In the genomic region with DNA sequence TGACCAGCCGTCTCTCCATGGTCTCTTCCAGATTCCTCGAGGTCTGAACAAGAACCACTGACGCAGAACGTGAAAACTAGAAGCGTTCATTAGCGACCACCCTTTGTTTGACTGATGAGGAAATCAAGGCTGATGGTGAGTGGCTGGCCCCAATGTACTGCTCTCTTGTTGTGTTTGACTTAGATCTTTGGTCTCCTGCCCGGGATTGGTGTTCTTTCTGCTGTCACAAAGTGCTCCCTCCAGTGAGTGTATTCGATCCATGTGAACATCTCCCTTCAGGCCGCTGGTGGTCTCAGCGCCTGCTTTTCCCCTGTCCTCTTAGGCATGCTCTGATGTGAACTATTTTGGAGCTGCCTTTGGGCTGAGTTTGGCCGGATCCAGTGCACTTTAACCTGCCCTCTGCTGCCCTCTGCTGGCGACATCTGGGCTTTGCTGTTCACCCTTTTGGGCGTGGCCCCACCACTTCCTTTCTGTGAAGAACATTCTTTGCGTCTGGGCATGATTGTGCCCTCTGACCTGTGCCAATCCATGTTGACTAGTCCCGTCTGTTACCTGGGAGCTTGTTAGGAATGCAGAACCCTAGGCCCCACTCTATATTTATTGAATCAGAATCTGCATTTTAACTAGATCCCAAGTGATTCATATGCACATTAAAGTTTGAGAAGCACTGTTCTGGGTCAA, we compare ENCODE assay signal across 8 cellular contexts.
A peak's percentile ranks its signal among the peaks of the same experiment; 100 is the strongest.
DNase-seq lines count a peak whose midpoint lies in the region; ATAC-seq and TF ChIP-seq lines count a peak whose summit lies in the region.

No MANE protein-coding gene starts in this region.

- H2BK5ac ChIP-seq in trophoblast cell (ENCODE audit: low read depth, low read length, poor library complexity), result no peak overlapping the region

- peaks cover 6% of the 10 kb centered on the region for H3K4me1 Mint-ChIP-seq in activated T-helper 2 cell treated with anti-CD3 and anti-CD28 coated beads, Interferon-gamma antibody, Interleukin-2, Interleukin-4, amounts not matched to agents 10 μg/mL and 5 μg/mL and 100 μg/mL, durations not matched to agents 14 hours and 24 hours and 36 hours (ENCODE audit: low read depth)

- no peak overlapping the region for H4K8ac ChIP-seq in trophoblast cell (ENCODE audit: low read depth, low read length)

- H3K23ac ChIP-seq in trophoblast cell (ENCODE audit: low read length), result no peak overlapping the region

- H4K12ac ChIP-seq in trophoblast cell (ENCODE audit: low read depth, low read length), result no peak overlapping the region

- no peak overlapping the region for H3K4me3 ChIP-seq in RWPE2 (ENCODE audit: severe bottlenecking)
- no peak overlapping the region for H3K4me3 ChIP-seq in trophoblast cell (ENCODE audit: low read depth, low read length)
- H3K4me3 ChIP-seq in upper lobe of left lung, result no peak overlapping the region

- H3K79me1 ChIP-seq in trophoblast cell (ENCODE audit: low read length), result no peaks in the 10 kb centered on the region

- H3K36me3 Mint-ChIP-seq in activated T-helper 2 cell treated with anti-CD3 and anti-CD28 coated beads, Interferon-gamma antibody, Interleukin-2, Interleukin-4, amounts not matched to agents 10 μg/mL and 5 μg/mL and 100 μg/mL, durations not matched to agents 14 hours and 24 hours and 36 hours (ENCODE audit: low read depth), result no peaks in the 10 kb centered on the region

- no peaks in the 10 kb centered on the region for H3K27me3 Mint-ChIP-seq in activated T-helper 2 cell treated with anti-CD3 and anti-CD28 coated beads, Interferon-gamma antibody, Interleukin-2, Interleukin-4, amounts not matched to agents 10 μg/mL and 5 μg/mL and 100 μg/mL, durations not matched to agents 14 hours and 24 hours and 36 hours (ENCODE audit: low read depth)

- no peak overlapping the region for H3K18ac ChIP-seq in trophoblast cell (ENCODE audit: low read length)

- no peak for TF ChIP-seq EP300 in upper lobe of left lung (IDR thresholded peaks at IDR 0.05)

- no CpG with 5 or more reads among the region's 15 CpGs for WGBS in trophoblast cell (ENCODE audit: extremely low coverage, insufficient coverage, insufficient read length)
- 35% methylated on average over 15 of the region's 15 CpGs for WGBS in upper lobe of left lung, 2 donors

- H4K91ac ChIP-seq in trophoblast cell (ENCODE audit: low read depth, low read length), result no peak overlapping the region

- no peak overlapping the region for H3K9ac ChIP-seq in trophoblast cell (ENCODE audit: low read length)

- H2BK120ac ChIP-seq in trophoblast cell (ENCODE audit: insufficient read depth, low read length, poor library complexity), result no peak overlapping the region

- no peak overlapping the region for H2AK5ac ChIP-seq in trophoblast cell (ENCODE audit: low read length)

- no peak overlapping the region for H2BK12ac ChIP-seq in trophoblast cell (ENCODE audit: low read length)

- no peak overlapping the region for H3K4ac ChIP-seq in trophoblast cell (ENCODE audit: low read depth, low read length)

- no peak overlapping the region for H3K4me3 Mint-ChIP-seq in activated T-helper 2 cell treated with anti-CD3 and anti-CD28 coated beads, Interferon-gamma antibody, Interleukin-2, Interleukin-4, amounts not matched to agents 10 μg/mL and 5 μg/mL and 100 μg/mL, durations not matched to agents 14 hours and 24 hours and 36 hours (ENCODE audit: low read depth)

- H3K27ac Mint-ChIP-seq in activated T-helper 2 cell treated with anti-CD3 and anti-CD28 coated beads, Interferon-gamma antibody, Interleukin-2, Interleukin-4, amounts not matched to agents 10 μg/mL and 5 μg/mL and 100 μg/mL, durations not matched to agents 14 hours and 24 hours and 36 hours, result no peak overlapping the region

- no peak overlapping the region for H3K4me2 ChIP-seq in trophoblast cell (ENCODE audit: low read length)

- H3K27ac ChIP-seq in RWPE2 (ENCODE audit: poor library complexity, severe bottlenecking), result no peak overlapping the region
- no peak overlapping the region for H3K27ac ChIP-seq in trophoblast cell (ENCODE audit: low read depth, low read length)
- H3K27ac ChIP-seq in upper lobe of left lung, result no peak overlapping the region

- H3K9me3 ChIP-seq in RWPE2 (ENCODE audit: severe bottlenecking) (no peaks in the 10 kb centered on the region), trophoblast cell (ENCODE audit: insufficient read depth, low read depth, low read length) (no peaks in the 10 kb centered on the region), upper lobe of left lung (no peaks in the 10 kb centered on the region)

- no peaks in the 10 kb centered on the region for H3K9me3 Mint-ChIP-seq in activated T-helper 2 cell treated with anti-CD3 and anti-CD28 coated beads, Interferon-gamma antibody, Interleukin-2, Interleukin-4, amounts not matched to agents 10 μg/mL and 5 μg/mL and 100 μg/mL, durations not matched to agents 14 hours and 24 hours and 36 hours

- H2AFZ ChIP-seq in trophoblast cell (ENCODE audit: insufficient read depth, low read length, poor library complexity), result no peak overlapping the region

- no peak for TF ChIP-seq POLR2A in upper lobe of left lung (IDR thresholded peaks at IDR 0.05)

- H3K14ac ChIP-seq in trophoblast cell (ENCODE audit: low read length), result no peak overlapping the region

- DNase-seq in GM03348 (ENCODE audit: low spot score) (peak; percentile 87), GOT3 (lab: John Stamatoyannopoulos, UW) (peak; percentile 7), RWPE2 (ENCODE audit: low spot score) (peak; percentile 79), germinal center (ENCODE audit: low spot score) (peak; percentile 51), trophoblast cell (peak; percentile 20 to 75), upper lobe of left lung (peak in 1 of 2 donors; percentile 84)
- peak; percentile 73 for DNase-seq in activated T-helper 2 cell treated with anti-CD3 and anti-CD28 coated beads, Interferon-gamma antibody, Interleukin-2, Interleukin-4, amounts not matched to agents 10 μg/mL and 5 μg/mL and 100 μg/mL, durations not matched to agents 14 hours and 24 hours and 36 hours (ENCODE audit: low spot score)

- H3K36me3 ChIP-seq in RWPE2 (ENCODE audit: low read depth) (no peaks in the 10 kb centered on the region), trophoblast cell (ENCODE audit: control insufficient read depth in 1 of 2, insufficient read depth in 2 of 2, low read length in 2 of 2) (no peaks in the 10 kb centered on the region), upper lobe of left lung (no peaks in the 10 kb centered on the region)

- peaks cover 8% of the 10 kb centered on the region for H3K4me1 ChIP-seq in RWPE2 (ENCODE audit: insufficient read depth, poor library complexity, severe bottlenecking)
- no peaks in the 10 kb centered on the region for H3K4me1 ChIP-seq in trophoblast cell (ENCODE audit: control insufficient read depth in 1 of 2, insufficient read depth in 2 of 2, low read length in 2 of 2)
- H3K4me1 ChIP-seq in upper lobe of left lung, result peaks cover 0 to 5% (median 0%) of the 10 kb centered on the region in 4 donors

- no peaks in the 10 kb centered on the region for H3K27me3 ChIP-seq in RWPE2 (ENCODE audit: insufficient read depth, poor library complexity, severe bottlenecking)
- H3K27me3 ChIP-seq in trophoblast cell (ENCODE audit: insufficient read depth, low read length), result no peaks in the 10 kb centered on the region
- H3K27me3 ChIP-seq in upper lobe of left lung, result no peaks in the 10 kb centered on the region

- H3K79me2 ChIP-seq in trophoblast cell (ENCODE audit: control insufficient read depth, insufficient read depth, low read length, poor library complexity), result no peaks in the 10 kb centered on the region

- intact Hi-C loops in activated T-helper 2 cell treated with anti-CD3 and anti-CD28 coated beads, Interferon-gamma antibody, Interleukin-2, Interleukin-4, amounts not matched to agents 10 μg/mL and 5 μg/mL and 100 μg/mL, durations not matched to agents 14 hours and 24 hours and 36 hours (cut with micrococcal nuclease), result loop anchor here (1.0 to 10.0 kb wide), 3 partner anchors 170 to 642 kb away; no protein-coding TSS in a partner anchor

- TF ChIP-seq CTCF in LNCAP (IDR thresholded peaks at IDR 0.05) (peak; percentile 87), RWPE2 (IDR thresholded peaks at IDR 0.05; ENCODE audit: poor library complexity, severe bottlenecking) (peak; percentile 96), upper lobe of left lung (IDR thresholded peaks at IDR 0.05) (peak; percentile 64 to 91 (median 82))

- peak; percentile 87 for ATAC-seq in RWPE2 (ENCODE audit: low read depth)
- ATAC-seq in upper lobe of left lung (ENCODE audit: low FRiP score in 2 of 2), result peak; percentile 93 to 94
